Comparison of ENCODE assay signal across 8 cellular contexts in genomic region chr17:64074704-64075484, GRCh38. TPM values are rescaled to one million over a fixed set of nuclear protein-coding genes. Genes with fewer than 3 reads are reported as not detected.
DNase-seq lines count a peak whose midpoint lies in the region; ATAC-seq and TF ChIP-seq lines count a peak whose summit lies in the region.

No MANE protein-coding gene starts in this region.

- H3K9me3 Mint-ChIP-seq in WTC11 = peaks cover 4% of the 10 kb centered on the region
- H3K9me3 Mint-ChIP-seq in CD4-positive, alpha-beta T cell = peaks cover 2% of the 10 kb centered on the region

- peak; percentile 64 for DNase-seq in BJ (ENCODE audit: low read depth)
- no peak for DNase-seq in WTC11 (ENCODE audit: low spot score)
- peak in 2 of 3 donors; percentile 54 to 75 for DNase-seq in right lobe of liver
- DNase-seq in MG63 = no peak
- no peak for DNase-seq in CD4-positive, alpha-beta T cell
- DNase-seq in stimulated activated CD4-positive, alpha-beta T cell treated with anti-CD3 and anti-CD28 coated beads, Interleukin-4, amount 100 ng/mL, for 4 hours = no peak
- DNase-seq in NCI-H2196 (lab: John Stamatoyannopoulos, UW; ENCODE audit: unreplicated experiment) = no peak

- intact Hi-C loops in right lobe of liver (cut with DNase I) = no loop called here
- intact Hi-C loops in CD4-positive, alpha-beta T cell (cut with DNase I, micrococcal nuclease) = loop anchor here in 1 of 2 experiments (2.0 to 5.0 kb wide), 2 partner anchors 18 to 37 kb away; no protein-coding TSS in a partner anchor

- no peak overlapping the region for H3K27ac Mint-ChIP-seq in WTC11
- H3K27ac Mint-ChIP-seq in CD4-positive, alpha-beta T cell = no peak overlapping the region

- H3K4me1 Mint-ChIP-seq in WTC11 = no peaks in the 10 kb centered on the region
- peaks cover 34% of the 10 kb centered on the region for H3K4me1 Mint-ChIP-seq in CD4-positive, alpha-beta T cell (ENCODE audit: low read depth)

- no peaks in the 10 kb centered on the region for H3K27me3 ChIP-seq in BJ (ENCODE audit: control insufficient read depth, insufficient read depth, low read length)
- no peaks in the 10 kb centered on the region for H3K27me3 ChIP-seq in right lobe of liver
- no peaks in the 10 kb centered on the region for H3K27me3 ChIP-seq in MG63
- H3K27me3 ChIP-seq in CD4-positive, alpha-beta T cell (ENCODE audit: control insufficient read depth, insufficient read depth, low read length) = no peaks in the 10 kb centered on the region

- no peaks in the 10 kb centered on the region for H3K27me3 Mint-ChIP-seq in WTC11 (ENCODE audit: low read depth)
- no peaks in the 10 kb centered on the region for H3K27me3 Mint-ChIP-seq in CD4-positive, alpha-beta T cell

- ATAC-seq in HG02885 (IDR thresholded peaks at IDR 0.05; ENCODE audit: poor library complexity, unreplicated experiment) (peak; percentile 33), WTC11 (no peak), right lobe of liver (peak; percentile 77 to 87 (median 82))
- ATAC-seq in CD4-positive, alpha-beta T cell (ENCODE audit: poor library complexity) = no peak

- H3K36me3 Mint-ChIP-seq in WTC11 = peaks cover 11% of the 10 kb centered on the region
- H3K36me3 Mint-ChIP-seq in CD4-positive, alpha-beta T cell (ENCODE audit: low read depth) = peaks cover 92% of the 10 kb centered on the region

- peaks cover 0 to 34% (median 12%) of the 10 kb centered on the region in 4 donors for H3K4me1 ChIP-seq in right lobe of liver

- WGBS in right lobe of liver (ENCODE audit: insufficient coverage, low coverage, low lambda C conversion rate, missing lambda C conversion rate) = 26% methylated on average over 7 of the region's 7 CpGs

- no peak overlapping the region for H3K4me3 Mint-ChIP-seq in WTC11
- no peak overlapping the region for H3K4me3 Mint-ChIP-seq in CD4-positive, alpha-beta T cell

- TF ChIP-seq CTCF in BJ (IDR thresholded peaks at IDR 0.05; ENCODE audit: insufficient read depth, low read depth, low read length) = no peak
- TF ChIP-seq CTCF in WTC11 (IDR thresholded peaks at IDR 0.05) = no peak
- no peak for TF ChIP-seq CTCF in right lobe of liver (IDR thresholded peaks at IDR 0.05)
- TF ChIP-seq CTCF in CD4-positive, alpha-beta T cell (IDR thresholded peaks at IDR 0.05) = no peak

- peak overlapping the region; percentile 63 to 85 (median 83) for H3K27ac ChIP-seq in right lobe of liver
- H3K27ac ChIP-seq in CD4-positive, alpha-beta T cell (ENCODE audit: low read depth, low read length) = no peak overlapping the region

- CTCF ChIA-PET in BJ (lab: Yijun Ruan, JAX) = interaction anchor here (0.9 to 1.5 kb wide), 5 partner anchors 9 to 113 kb away, joined by 3 to 5 read pairs (median 3); no protein-coding TSS in a partner anchor
- CTCF ChIA-PET in WTC11 (lab: Charles Lee) = interaction anchor here (0.6 to 4.2 kb wide), 4 partner anchors 11 to 1985 kb away, joined by 4 to 28 read pairs (median 6); no protein-coding TSS in a partner anchor
- CTCF ChIA-PET in CD4-positive, alpha-beta T cell (lab: Charles Lee) = no interaction called here

- POLR2A ChIA-PET in BJ (lab: Charles Lee) = interaction anchor here (0.6 kb wide), 1 partner anchor 97 kb away, joined by 4 read pairs; no protein-coding TSS in a partner anchor
- POLR2A ChIA-PET in WTC11 (lab: Charles Lee) = no interaction called here
- POLR2A ChIA-PET in CD4-positive, alpha-beta T cell (lab: Charles Lee) = interaction anchor here (0.7 to 2.2 kb wide), 7 partner anchors 11 to 71 kb away, joined by 3 to 12 read pairs (median 4); partner anchors contain the start of gene ICAM2

- peaks cover 3% of the 10 kb centered on the region for H3K36me3 ChIP-seq in BJ (ENCODE audit: control insufficient read depth, insufficient read depth, low read length)
- H3K36me3 ChIP-seq in right lobe of liver = peaks cover 0 to 39% (median 16%) of the 10 kb centered on the region in 4 donors
- H3K36me3 ChIP-seq in MG63 = peaks cover 6% of the 10 kb centered on the region

- H3K9me3 ChIP-seq in right lobe of liver (no peaks in the 10 kb centered on the region), MG63 (peaks cover 5% of the 10 kb centered on the region)
- peaks cover 8% of the 10 kb centered on the region for H3K9me3 ChIP-seq in CD4-positive, alpha-beta T cell (ENCODE audit: control insufficient read depth, low read length)

- no peak for TF ChIP-seq POLR2A in right lobe of liver (IDR thresholded peaks at IDR 0.05)

- H3K4me3 ChIP-seq in BJ (ENCODE audit: low read depth, low read length) = no peak overlapping the region
- H3K4me3 ChIP-seq in right lobe of liver = peak overlapping the region in 1 of 3 donors; percentile 3
- no peak overlapping the region for H3K4me3 ChIP-seq in MG63

TF ChIP-seq in WTC11, 78 proteins besides CTCF, POLR2A, EP300 and RAD21:
- no peak for TF ChIP-seq NFYB (CRISPR knock-in tag; conservative IDR thresholded peaks at IDR 0.05; ENCODE audit: low read depth)
- peak; percentile 79 for TF ChIP-seq GABPB1 (CRISPR knock-in tag; IDR thresholded peaks at IDR 0.05)

RNA-seq across cellular contexts. Expression of gene ICAM2, which starts 54.5 kb away (rescaled TPM):
- 0.91 and 1.6 TPM in 2 replicates for polyA plus RNA-seq in BJ (2011; rRNA removed)
- polyA minus RNA-seq in BJ (2011; rRNA and poly(A)+ RNA removed) = 1.5 TPM in 1 of 2 replicates, not detected in the other
- total RNA-seq in WTC11 (2021) (0.33 to 0.57 TPM (median 0.44 TPM) in 3 replicates), right lobe of liver (10 to 100 TPM in 3 of 6 experiments, 1 to 10 TPM in 3; 5.5 to 16.1 (median 8.6) TPM)
- not detected in 2 replicates for total RNA-seq in MG63 (2014; rRNA removed; shearing (Covaris generic); ENCODE audit: low replicate concordance)
- total RNA-seq in CD4-positive, alpha-beta T cell = 10 to 100 TPM; 50.6 to 54.7 TPM

RNA-seq across cellular contexts. Expression of gene ERN1, which starts 55.0 kb away (rescaled TPM):
- 8.5 and 8.6 TPM in 2 replicates for polyA plus RNA-seq in BJ (2011; rRNA removed)
- polyA minus RNA-seq in BJ (2011; rRNA and poly(A)+ RNA removed) = 10.5 and 14.9 TPM in 2 replicates
- 6.5 to 8.6 TPM (median 7.6 TPM) in 3 replicates for total RNA-seq in WTC11 (2021)
- 10 to 100 TPM; 22.7 to 47.6 (median 28.7) TPM for total RNA-seq in right lobe of liver
- 3.0 and 6.9 TPM in 2 replicates for total RNA-seq in MG63 (2014; rRNA removed; shearing (Covaris generic); ENCODE audit: low replicate concordance)
- total RNA-seq in CD4-positive, alpha-beta T cell = 10 to 100 TPM; 62.7 to 67.8 TPM

Comparison
In these comparisons a context has a peak if more than half of its experiments do, and no peak if none do; other contexts are left out.
1. DNase-seq: peak in BJ (single experiment) and right lobe of liver (2 of 3); none in WTC11 (single experiment), MG63 (single experiment), CD4-positive, alpha-beta T cell (0 of 10), stimulated activated CD4-positive, alpha-beta T cell treated with anti-CD3 and anti-CD28 coated beads, Interleukin-4, amount 100 ng/mL, for 4 hours (0 of 2) and NCI-H2196 (single experiment).
2. ATAC-seq: peak in HG02885 (single experiment) and right lobe of liver (4 of 4); none in WTC11 (single experiment) and CD4-positive, alpha-beta T cell (single experiment).